Comparison of ENCODE assay signal across 8 cellular contexts in genomic region chr12:122837306-122838265, GRCh38. TPM values are rescaled to one million over a fixed set of nuclear protein-coding genes. Genes with fewer than 3 reads are reported as not detected.
A peak's percentile ranks its signal among the peaks of the same experiment; 100 is the strongest.
DNase-seq lines count a peak whose midpoint lies in the region; ATAC-seq, FAIRE-seq and TF ChIP-seq lines count a peak whose summit lies in the region.

No MANE protein-coding gene starts in this region.

- H3K27ac ChIP-seq in CD8-positive, alpha-beta T cell (ENCODE audit: low read depth, low read length) = no peak overlapping the region

- H3K27ac Mint-ChIP-seq in CD8-positive, alpha-beta T cell = peak overlapping the region; percentile 99
- peak overlapping the region; percentile 86 for H3K27ac Mint-ChIP-seq in MCF 10A (ENCODE audit: low read depth, unreplicated experiment)

- POLR2A ChIA-PET in CD8-positive, alpha-beta T cell (lab: Charles Lee) = interaction anchor here (0.5 kb wide), 1 partner anchor 434 kb away, joined by 3 read pairs; no protein-coding TSS in a partner anchor
- POLR2A ChIA-PET in MCF 10A (lab: Yijun Ruan, JAX) = interaction anchor here (0.8 to 2.5 kb wide), 8 partner anchors 10 to 127 kb away, joined by 3 to 11 read pairs (median 3); no protein-coding TSS in a partner anchor

- intact Hi-C loops in CD8-positive, alpha-beta T cell (cut with DNase I, micrococcal nuclease) = loop anchor here in 1 of 2 experiments (10.0 kb wide), 1 partner anchor 527 kb away; the partner anchor contains the start of gene SBNO1
- intact Hi-C loops in MCF 10A (cut with micrococcal nuclease) = no loop called here

- no peak for FAIRE-seq in GM12892 (lab: Jason Lieb, UNC)

- peaks cover 7% of the 10 kb centered on the region for H3K36me3 ChIP-seq in CD8-positive, alpha-beta T cell (ENCODE audit: insufficient read depth, low read length)
- no peaks in the 10 kb centered on the region for H3K36me3 ChIP-seq in mucosa of stomach (ENCODE audit: control insufficient read depth, insufficient read depth, low read length)

- peak overlapping the region; percentile 51 for H3K9ac ChIP-seq in mucosa of stomach (ENCODE audit: low read length)

- ATAC-seq in CD8-positive, alpha-beta T cell = no peak
- ATAC-seq in SK-N-SH treated with all-trans-retinoic acid at 6 μM for 48 hours = no peak
- ATAC-seq in GM21390 (IDR thresholded peaks at IDR 0.05; ENCODE audit: unreplicated experiment) = no peak

- H3K36me3 Mint-ChIP-seq in CD8-positive, alpha-beta T cell = peaks cover 40% of the 10 kb centered on the region
- H3K36me3 Mint-ChIP-seq in MCF 10A (ENCODE audit: insufficient read depth, unreplicated experiment) = peaks cover 11% of the 10 kb centered on the region

- CTCF ChIA-PET in CD8-positive, alpha-beta T cell (lab: Charles Lee) = no interaction called here
- CTCF ChIA-PET in MCF 10A (lab: Yijun Ruan, JAX) = no interaction called here

- no peak for TF ChIP-seq POLR2A in GM12892 (IDR thresholded peaks at IDR 0.05; ENCODE audit: low read depth, low read length)

- H3K27me3 Mint-ChIP-seq in CD8-positive, alpha-beta T cell (ENCODE audit: low read depth) = no peaks in the 10 kb centered on the region
- no peaks in the 10 kb centered on the region for H3K27me3 Mint-ChIP-seq in MCF 10A (ENCODE audit: insufficient read depth, unreplicated experiment)

- no TSS peak for BruUV-seq in MCF 10A (replicated peaks; lab: Mats Ljungman, UMichigan)

- no peak for DNase-seq in CD8-positive, alpha-beta T cell
- peak; percentile 16 for DNase-seq in KBM-7
- no peak for DNase-seq in MCF 10A (ENCODE audit: unreplicated experiment)
- DNase-seq in foreskin melanocyte = no peak
- DNase-seq in GM12892 (ENCODE audit: insufficient read length) = no peak

- peak overlapping the region; percentile 94 for H3K4me3 ChIP-seq in CD8-positive, alpha-beta T cell (ENCODE audit: low read depth, low read length)
- H3K4me3 ChIP-seq in mucosa of stomach (ENCODE audit: low read length) = peak overlapping the region; percentile 56

- peaks cover 59% of the 10 kb centered on the region for H3K4me1 Mint-ChIP-seq in CD8-positive, alpha-beta T cell (ENCODE audit: low read depth)
- H3K4me1 Mint-ChIP-seq in MCF 10A (ENCODE audit: insufficient read depth, unreplicated experiment) = peaks cover 51% of the 10 kb centered on the region

- no peaks in the 10 kb centered on the region for H3K9me3 Mint-ChIP-seq in CD8-positive, alpha-beta T cell
- H3K9me3 Mint-ChIP-seq in MCF 10A (ENCODE audit: unreplicated experiment) = no peaks in the 10 kb centered on the region

- H3K4me3 Mint-ChIP-seq in CD8-positive, alpha-beta T cell = peak overlapping the region; percentile 98
- H3K4me3 Mint-ChIP-seq in MCF 10A (ENCODE audit: unreplicated experiment) = peak overlapping the region; percentile 93

- in situ Hi-C loops in KBM-7 (cut with MboI; ENCODE audit: low pct_unique_long_range_greater_than_20kb, low sequenced_read_pairs) = no loop called here

- H3K9me3 ChIP-seq in CD8-positive, alpha-beta T cell (ENCODE audit: low read length) = no peaks in the 10 kb centered on the region
- no peaks in the 10 kb centered on the region for H3K9me3 ChIP-seq in mucosa of stomach (ENCODE audit: control insufficient read depth, low read length)

- no peaks in the 10 kb centered on the region for H3K27me3 ChIP-seq in CD8-positive, alpha-beta T cell (ENCODE audit: insufficient read depth, low read length)
- H3K27me3 ChIP-seq in mucosa of stomach (ENCODE audit: control insufficient read depth, insufficient read depth, low read length) = no peaks in the 10 kb centered on the region

- TF ChIP-seq CTCF in CD8-positive, alpha-beta T cell (IDR thresholded peaks at IDR 0.05) = no peak
- TF ChIP-seq CTCF in MCF 10A (IDR thresholded peaks at IDR 0.05; ENCODE audit: unreplicated experiment) = no peak

- H3K4me1 ChIP-seq in CD8-positive, alpha-beta T cell (ENCODE audit: insufficient read depth, low read length) = peaks cover 20% of the 10 kb centered on the region
- peaks cover 59% of the 10 kb centered on the region for H3K4me1 ChIP-seq in mucosa of stomach (ENCODE audit: control insufficient read depth, insufficient read depth, low read length)

TF ChIP-seq in SK-N-SH treated with all-trans-retinoic acid at 6 μM for 48 hours, 23 proteins besides CTCF, POLR2A, EP300 and RAD21:
- TF ChIP-seq ESRRG (CRISPR knock-in tag; IDR thresholded peaks at IDR 0.05) = no peak
- no peak for TF ChIP-seq RARB (CRISPR knock-in tag; IDR thresholded peaks at IDR 0.05)
- no peak for TF ChIP-seq BACH2 (CRISPR knock-in tag; IDR thresholded peaks at IDR 0.05; ENCODE audit: borderline replicate concordance)

RNA-seq across cellular contexts. Expression of gene HIP1R, which starts 2.3 kb away (rescaled TPM):
- total RNA-seq in CD8-positive, alpha-beta T cell = 100 to 1,000 TPM; 258 to 277 TPM
- 41.6 and 44.6 TPM in 2 replicates for total RNA-seq in MCF 10A (2022)
- 4.4 TPM for polyA plus RNA-seq in GM12892 (2012; ENCODE audit: missing spikeins)

RNA-seq across cellular contexts. Expression of gene VPS37B, which starts 58.3 kb away (rescaled TPM):
- total RNA-seq in CD8-positive, alpha-beta T cell = 100 to 1,000 TPM; 145 to 148 TPM
- 33.8 and 37.6 TPM in 2 replicates for total RNA-seq in MCF 10A (2022)
- polyA plus RNA-seq in GM12892 (2012; ENCODE audit: missing spikeins) = 5.5 TPM
